In the genomic region with DNA sequence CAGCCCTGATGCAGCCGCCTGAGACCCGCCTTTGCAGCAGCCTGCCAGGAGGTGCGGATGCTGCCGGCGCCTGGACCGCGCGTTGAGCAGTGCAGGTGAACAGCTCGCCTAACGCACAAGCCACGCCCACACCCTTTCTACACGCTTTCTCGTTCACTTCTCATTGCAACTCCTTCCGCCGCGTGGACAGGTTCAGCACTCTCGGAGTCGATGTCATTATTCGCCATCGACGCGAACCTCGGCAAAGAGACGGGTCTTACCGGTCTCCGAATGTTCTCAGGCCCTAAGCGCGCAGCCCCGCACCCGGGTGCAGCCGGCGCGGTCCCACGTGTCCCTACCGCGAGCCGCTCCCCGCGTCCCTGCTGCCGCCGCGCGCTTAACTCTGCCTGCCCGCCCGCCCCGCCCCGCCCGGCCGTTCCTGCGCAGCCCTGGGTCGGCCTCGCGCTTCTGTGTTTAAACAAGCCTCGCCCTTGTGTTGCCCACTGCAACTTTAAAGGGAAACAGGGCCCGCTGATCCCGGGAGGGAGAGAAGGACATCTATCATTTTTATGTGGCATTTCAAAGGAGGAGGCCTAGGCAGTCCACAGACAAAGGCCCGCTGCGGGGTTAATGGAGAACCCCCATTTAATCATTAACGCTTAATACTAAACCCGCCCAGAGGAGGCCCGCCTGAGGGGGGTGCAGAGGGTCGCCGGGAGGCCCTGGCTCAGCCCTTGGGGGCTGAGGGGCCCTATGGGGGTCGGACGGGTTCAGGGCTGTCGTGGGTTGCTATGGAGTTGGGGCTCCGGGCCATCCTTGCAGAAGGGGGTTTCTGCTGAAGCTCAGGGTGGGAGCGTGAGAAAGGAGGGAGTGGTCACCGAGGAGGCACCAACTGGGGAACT, we compare ENCODE assay signal across 8 cellular contexts.
DNase-seq lines count a peak whose midpoint lies in the region; ATAC-seq and FAIRE-seq lines count a peak whose summit lies in the region.

No MANE protein-coding gene starts in this region.

- peak; percentile 43 for DNase-seq in activated CD4-positive, alpha-beta T cell treated with anti-CD3 and anti-CD28 coated beads for 48 hours
- DNase-seq in activated CD4-positive, alpha-beta T cell treated with anti-CD3 and anti-CD28 coated beads, Interleukin-2, amount 50 U/mL, for 4 hours, result no peak
- DNase-seq in SW480 (ENCODE audit: low spot score) (peak; percentile 75), frontal cortex (ENCODE audit: low spot score in 2 of 2) (peak; percentile 47 to 59), occipital lobe (lab: John Stamatoyannopoulos, UW) (peak; percentile 29)

- ATAC-seq in HG03565 (IDR thresholded peaks at IDR 0.05; ENCODE audit: unreplicated experiment), result no peak
- no peak for ATAC-seq in GM19452 (IDR thresholded peaks at IDR 0.05; ENCODE audit: unreplicated experiment)
- ATAC-seq in GM19455 (IDR thresholded peaks at IDR 0.05; ENCODE audit: unreplicated experiment), result no peak

- no peak for FAIRE-seq in frontal cortex (lab: Jason Lieb, UNC)

Comparison
In these comparisons a context has a peak if more than half of its experiments do, and no peak if none do; other contexts are left out.
1. DNase-seq: peak in activated CD4-positive, alpha-beta T cell treated with anti-CD3 and anti-CD28 coated beads for 48 hours (single experiment), SW480 (single experiment), frontal cortex (2 of 2) and occipital lobe (single experiment); none in activated CD4-positive, alpha-beta T cell treated with anti-CD3 and anti-CD28 coated beads, Interleukin-2, amount 50 U/mL, for 4 hours (0 of 2).